Comparison of ENCODE assay signal across 8 cellular contexts in the genomic region with DNA sequence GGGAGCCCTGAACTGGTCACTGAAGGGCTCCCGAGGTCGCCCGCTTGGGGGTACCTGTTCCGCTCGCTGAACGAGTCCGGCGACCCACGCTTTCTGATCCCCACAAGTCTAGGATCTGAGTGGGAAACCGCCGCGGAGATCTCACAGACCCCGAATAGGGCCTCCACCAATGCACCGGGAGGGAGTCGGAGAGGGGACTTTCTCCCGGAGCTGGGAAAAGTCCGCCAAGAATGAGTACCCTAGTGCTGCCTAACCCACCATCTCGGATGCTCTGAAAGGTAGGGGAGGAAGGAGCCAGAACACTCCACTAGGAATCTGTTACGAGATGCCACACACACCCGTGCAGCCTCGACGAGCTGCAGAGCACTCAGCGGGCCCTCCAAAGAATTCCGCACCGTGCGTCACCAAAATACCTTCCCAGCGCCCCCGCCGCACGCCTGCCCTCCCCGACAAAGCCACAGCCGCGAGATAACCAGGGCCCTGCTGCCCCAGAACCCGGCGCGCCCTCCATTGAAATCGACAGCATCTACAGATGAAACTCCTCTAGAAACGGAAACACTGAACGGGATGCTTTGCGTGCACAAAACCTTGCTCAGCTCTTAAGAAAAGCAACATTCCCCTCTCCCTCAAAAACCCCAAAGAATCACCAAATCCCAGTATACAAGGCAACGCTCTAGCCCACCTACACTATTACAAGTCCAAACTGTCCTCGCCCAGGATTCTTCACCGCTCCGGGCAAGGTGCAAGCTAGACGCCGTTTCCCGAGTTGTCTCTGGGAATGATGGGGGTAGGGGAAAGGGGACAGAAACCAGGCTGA. TPM values are rescaled to one million over a fixed set of nuclear protein-coding genes. Genes with fewer than 3 reads are reported as not detected.
DNase-seq lines count a peak whose midpoint lies in the region; ATAC-seq, FAIRE-seq and TF ChIP-seq lines count a peak whose summit lies in the region.

No MANE protein-coding gene starts in this region.

- ATAC-seq in naive thymus-derived CD4-positive, alpha-beta T cell: no peak
- ATAC-seq in HG02571 (IDR thresholded peaks at IDR 0.05; ENCODE audit: unreplicated experiment) (no peak), GM18502 (IDR thresholded peaks at IDR 0.05; ENCODE audit: poor library complexity, unreplicated experiment) (no peak)
- ATAC-seq in activated CD4-positive, CD25-positive, alpha-beta regulatory T cell treated with anti-CD3 and anti-CD28 coated beads, Interleukin-2, amount 50 U/mL, for 24 hours: no peak

- TSS peak; percentile 5 for BruUV-seq in endothelial cell of umbilical vein (replicated peaks; lab: Mats Ljungman, UMichigan)

- no peaks in the 10 kb centered on the region for H3K36me3 ChIP-seq in endothelial cell of umbilical vein (ENCODE audit: control insufficient read depth in 2 of 2, extremely low read depth in 1 of 2, insufficient read depth in 2 of 2, low read length in 2 of 2)
- H3K36me3 ChIP-seq in naive thymus-derived CD4-positive, alpha-beta T cell (ENCODE audit: control insufficient read depth in 2 of 3, insufficient read depth in 3 of 3, low read length in 3 of 3): no peaks in the 10 kb centered on the region

- no peaks in the 10 kb centered on the region for H4K20me1 ChIP-seq in endothelial cell of umbilical vein (replicated peaks; ENCODE audit: control insufficient read depth, extremely low read depth, insufficient read depth, low read length)

- H3K4me3 ChIP-seq in endothelial cell of umbilical vein (replicated peaks in 1 of 3; ENCODE audit: insufficient read depth in 1 of 3, low read depth in 1 of 3, low read length in 3 of 3): peak overlapping the region; percentile 34 to 76 (median 59)
- H3K4me3 ChIP-seq in naive thymus-derived CD4-positive, alpha-beta T cell (ENCODE audit: low read length): peak overlapping the region; percentile 33

- H3K4me3 Mint-ChIP-seq in naive thymus-derived CD4-positive, alpha-beta T cell: peak overlapping the region; percentile 70 to 92 (median 80)

- peaks cover 0 to 11% (median 0%) of the 10 kb centered on the region in 5 donors for H3K36me3 Mint-ChIP-seq in naive thymus-derived CD4-positive, alpha-beta T cell

- FAIRE-seq in endothelial cell of umbilical vein (lab: Jason Lieb, UNC): peak; percentile 26

- peak overlapping the region in 1 of 9 donors; percentile 62 for H3K27ac Mint-ChIP-seq in naive thymus-derived CD4-positive, alpha-beta T cell

- no peaks in the 10 kb centered on the region for H3K9me3 ChIP-seq in endothelial cell of umbilical vein (replicated peaks; ENCODE audit: control insufficient read depth, insufficient read depth, low read length)
- H3K9me3 ChIP-seq in naive thymus-derived CD4-positive, alpha-beta T cell (ENCODE audit: control insufficient read depth in 2 of 3, low read length in 3 of 3): no peaks in the 10 kb centered on the region

- H3K27ac ChIP-seq in endothelial cell of umbilical vein (ENCODE audit: insufficient read depth, low read depth, low read length): peak overlapping the region; percentile 12
- H3K27ac ChIP-seq in naive thymus-derived CD4-positive, alpha-beta T cell (ENCODE audit: low read depth, low read length): no peak overlapping the region

- intact Hi-C loops in endothelial cell of umbilical vein (cut with micrococcal nuclease): loop anchor here (1.0 to 10.0 kb wide), 13 partner anchors 106 to 1528 kb away; no protein-coding TSS in a partner anchor
- intact Hi-C loops in naive thymus-derived CD4-positive, alpha-beta T cell (cut with micrococcal nuclease): loop anchor here in 1 of 2 donors (5.0 to 10.0 kb wide), 3 partner anchors 630 to 1528 kb away; no protein-coding TSS in a partner anchor

- no peaks in the 10 kb centered on the region for H3K9me1 ChIP-seq in endothelial cell of umbilical vein (replicated peaks; ENCODE audit: control insufficient read depth, extremely low read depth, insufficient read depth, low read length)

- TF ChIP-seq CTCF in endothelial cell of umbilical vein (IDR thresholded peaks at IDR 0.05; ENCODE audit: extremely low read depth in 1 of 2, insufficient read depth in 1 of 2, low read depth in 1 of 2, low read length in 2 of 2): no peak

- dilution Hi-C loops in endothelial cell of umbilical vein (cut with MboI; ENCODE audit: extremely low pct_ligation_motif_present, low sequenced_read_pairs): no loop called here

- H3K27me3 ChIP-seq in endothelial cell of umbilical vein (ENCODE audit: control insufficient read depth in 2 of 2, insufficient read depth in 2 of 2, low read length in 2 of 2): peaks cover 9 to 13% of the 10 kb centered on the region in 2 experiments
- peaks cover 4 to 34% of the 10 kb centered on the region in 2 donors for H3K27me3 ChIP-seq in naive thymus-derived CD4-positive, alpha-beta T cell (ENCODE audit: control insufficient read depth in 2 of 2, insufficient read depth in 2 of 2, low read length in 2 of 2)

- peaks cover 83 to 92% (median 87%) of the 10 kb centered on the region in 5 donors for H3K27me3 Mint-ChIP-seq in naive thymus-derived CD4-positive, alpha-beta T cell

- no peak for TF ChIP-seq POLR2A in endothelial cell of umbilical vein (IDR thresholded peaks at IDR 0.05; ENCODE audit: low read depth, low read length)

- H3K4me1 ChIP-seq in endothelial cell of umbilical vein (ENCODE audit: control insufficient read depth, extremely low read depth, insufficient read depth, low read length): peaks cover 31% of the 10 kb centered on the region
- H3K4me1 ChIP-seq in naive thymus-derived CD4-positive, alpha-beta T cell (ENCODE audit: control insufficient read depth in 2 of 2, insufficient read depth in 2 of 2, low read length in 2 of 2): peaks cover 24 to 45% of the 10 kb centered on the region in 2 donors

- H3K9ac ChIP-seq in endothelial cell of umbilical vein (replicated peaks; ENCODE audit: extremely low read depth, insufficient read depth, low read length): peak overlapping the region; percentile 71

- no peaks in the 10 kb centered on the region for H3K79me2 ChIP-seq in endothelial cell of umbilical vein (ENCODE audit: control insufficient read depth, insufficient read depth, low read length)

- POLR2A ChIA-PET in endothelial cell of umbilical vein (lab: Charles Lee): interaction anchor here (0.6 kb wide), 1 partner anchor 1531 kb away, joined by 6 read pairs; no protein-coding TSS in a partner anchor
- POLR2A ChIA-PET in naive thymus-derived CD4-positive, alpha-beta T cell (lab: Charles Lee): no interaction called here

- H3K4me2 ChIP-seq in endothelial cell of umbilical vein (ENCODE audit: insufficient read depth, low read length): peak overlapping the region; percentile 95

- H3K9me3 Mint-ChIP-seq in naive thymus-derived CD4-positive, alpha-beta T cell: peaks cover 0 to 2% (median 0%) of the 10 kb centered on the region in 11 donors

- CTCF ChIA-PET in endothelial cell of umbilical vein (lab: Charles Lee): interaction anchor here (0.6 to 12.5 kb wide), 33 partner anchors 38 to 1553 kb away, joined by 3 to 393 read pairs (median 4); no protein-coding TSS in a partner anchor
- CTCF ChIA-PET in naive thymus-derived CD4-positive, alpha-beta T cell (lab: Charles Lee): interaction anchor here (1.4 kb wide), 1 partner anchor 1467 kb away, joined by 4 read pairs; no protein-coding TSS in a partner anchor

- peaks cover 43 to 65% (median 60%) of the 10 kb centered on the region in 7 donors for H3K4me1 Mint-ChIP-seq in naive thymus-derived CD4-positive, alpha-beta T cell

- DNase-seq in H4 (ENCODE audit: low spot score): peak; percentile 55
- DNase-seq in SW 1271 (lab: John Stamatoyannopoulos, UW): peak; percentile 5 to 34
- DNase-seq in endothelial cell of umbilical vein (ENCODE audit: low read depth, low spot score): peak; percentile 46
- DNase-seq in naive thymus-derived CD4-positive, alpha-beta T cell: peak in 1 of 9 donors; percentile 13
- no peak for DNase-seq in HuH-7.5 (ENCODE audit: low spot score)

- peak overlapping the region; percentile 17 for H2AFZ ChIP-seq in endothelial cell of umbilical vein (ENCODE audit: low read depth, low read length)

TF ChIP-seq in endothelial cell of umbilical vein, 7 proteins besides CTCF, POLR2A, EP300 and RAD21 (continues in another document):
- TF ChIP-seq GATA2 (IDR thresholded peaks at IDR 0.05; ENCODE audit: insufficient read depth, insufficient read length, low read depth, low read length): no peak
- TF ChIP-seq FOS (IDR thresholded peaks at IDR 0.05; ENCODE audit: borderline replicate concordance, insufficient read depth, low read length): no peak
- no peak for TF ChIP-seq JUN (IDR thresholded peaks at IDR 0.05; ENCODE audit: borderline replicate concordance, insufficient read depth, insufficient read length, low read depth)
- no peak for TF ChIP-seq POLR2AphosphoS5 (IDR thresholded peaks at IDR 0.05; ENCODE audit: insufficient read depth, low read depth, low read length)
- TF ChIP-seq MYC (IDR thresholded peaks at IDR 0.05; ENCODE audit: low read depth, low read length): no peak
- no peak for TF ChIP-seq EZH2 (IDR thresholded peaks at IDR 0.05; ENCODE audit: borderline replicate concordance, low read depth, low read length, severe bottlenecking)

RNA-seq across cellular contexts. Expression of gene COL12A1, which starts 0.7 kb away (rescaled TPM):
- total RNA-seq in H4 (2014; rRNA removed; shearing (Covaris generic)): 247 and 272 TPM in 2 replicates
- 89.1 and 102 TPM in 2 replicates for total RNA-seq in endothelial cell of umbilical vein
- 48.5 and 49.9 TPM in 2 replicates for polyA plus RNA-seq in endothelial cell of umbilical vein
- 43.4 and 44.0 TPM in 2 replicates for polyA plus RNA-seq in endothelial cell of umbilical vein (2011; cell fraction: cytosol; rRNA removed)
- polyA plus RNA-seq in endothelial cell of umbilical vein (2011; cell fraction: nucleus; rRNA removed): 75.2 and 88.8 TPM in 2 replicates
- polyA plus RNA-seq in endothelial cell of umbilical vein (2012): 42.2 and 57.9 TPM in 2 replicates
- 216 and 284 TPM in 2 replicates for polyA minus RNA-seq in endothelial cell of umbilical vein
- 67.7 TPM for polyA minus RNA-seq in endothelial cell of umbilical vein (2011; cell fraction: cytosol; rRNA and poly(A)+ RNA removed)
- polyA minus RNA-seq in endothelial cell of umbilical vein (2011; cell fraction: nucleus; rRNA and poly(A)+ RNA removed): 111 and 183 TPM in 2 replicates
- total RNA-seq in naive thymus-derived CD4-positive, alpha-beta T cell: under 1 TPM in 1 of 5 experiments, not detected in 4; 0.27 TPM
- not detected for polyA plus RNA-seq in naive thymus-derived CD4-positive, alpha-beta T cell

RNA-seq across cellular contexts. Expression of gene COX7A2, which starts 38.4 kb away (rescaled TPM):
- 526 and 652 TPM in 2 replicates for total RNA-seq in H4 (2014; rRNA removed; shearing (Covaris generic))
- 426 and 455 TPM in 2 replicates for total RNA-seq in endothelial cell of umbilical vein
- polyA plus RNA-seq in endothelial cell of umbilical vein: 193 and 254 TPM in 2 replicates
- polyA plus RNA-seq in endothelial cell of umbilical vein (2011; cell fraction: cytosol; rRNA removed): 190 and 198 TPM in 2 replicates
- polyA plus RNA-seq in endothelial cell of umbilical vein (2011; cell fraction: nucleus; rRNA removed): 93.3 and 104 TPM in 2 replicates
- polyA plus RNA-seq in endothelial cell of umbilical vein (2012): 421 and 484 TPM in 2 replicates
- 79.4 and 85.3 TPM in 2 replicates for polyA minus RNA-seq in endothelial cell of umbilical vein
- polyA minus RNA-seq in endothelial cell of umbilical vein (2011; cell fraction: cytosol; rRNA and poly(A)+ RNA removed): 54.4 TPM
- 24.0 and 27.7 TPM in 2 replicates for polyA minus RNA-seq in endothelial cell of umbilical vein (2011; cell fraction: nucleus; rRNA and poly(A)+ RNA removed)
- 100 to 1,000 TPM; 159 to 395 (median 183) TPM for total RNA-seq in naive thymus-derived CD4-positive, alpha-beta T cell
- 100 to 1,000 TPM; 791 to 969 TPM for polyA plus RNA-seq in naive thymus-derived CD4-positive, alpha-beta T cell

Comparison
In these comparisons a context has a peak if more than half of its experiments do, and no peak if none do; other contexts are left out.
1. RNA of gene COL12A1, which starts 0.7 kb away (total RNA-seq): 247 to 272 TPM in H4 and 89.1 to 102 TPM in endothelial cell of umbilical vein; 0.27 TPM in naive thymus-derived CD4-positive, alpha-beta T cell; every median in the first group is over 10 times any median in the second.